In the genomic region with DNA sequence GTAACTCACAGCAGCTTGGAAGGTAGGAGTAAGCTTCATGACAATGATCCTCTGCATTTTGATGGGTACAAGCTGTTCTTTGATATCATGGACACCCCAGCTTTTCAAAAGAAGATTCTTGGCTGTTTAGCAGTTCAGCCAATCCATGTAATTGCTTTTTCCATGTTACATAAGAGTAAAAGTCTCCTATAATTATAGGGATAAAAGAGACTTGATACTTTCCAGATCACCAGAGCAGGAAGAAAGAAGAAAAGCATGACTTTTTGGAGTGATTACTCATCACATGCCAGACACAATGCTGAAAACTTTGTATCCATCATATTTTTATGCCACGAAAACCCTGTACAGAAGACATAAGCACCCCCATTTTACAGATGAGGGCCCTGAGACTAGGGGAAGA, we compare ENCODE assay signal across 12 cellular contexts.
DNase-seq lines count a peak whose midpoint lies in the region; ATAC-seq and TF ChIP-seq lines count a peak whose summit lies in the region.
"Had no signal": no experiment of that assay in that cellular context is flagged by ENCODE, and none has a peak within 500 bp of the region (broad histone marks: within the 10 kb centered on the region; RNA-seq: fewer than 3 reads in every experiment).

No MANE protein-coding gene starts in this region.

- no peaks in the 10 kb centered on the region for H3K9me2 ChIP-seq in SK-N-SH

- H3K79me2 ChIP-seq in SK-N-SH (ENCODE audit: insufficient read depth): no peaks in the 10 kb centered on the region

- CTCF ChIA-PET in SK-N-SH (lab: Yijun Ruan, JAX): no interaction called here

- H3K27ac ChIP-seq in SK-N-SH (ENCODE audit: low read depth in 2 of 2, low read length in 1 of 2) (peak overlapping the region; percentile 79 to 88; a peak in 3 of 4 replicates), caudate nucleus (ENCODE audit: low read depth, low read length) (peak overlapping the region; percentile 80), temporal lobe (ENCODE audit: low read depth, low read length) (peak overlapping the region; percentile 69)
- H3K27ac ChIP-seq: BLaER1 treated with 17β-estradiol and CSF1 and Interleukin-3, amounts not matched to agents 10 nM and 100 nM; GM23248 had no signal

- no peak for TF ChIP-seq CTCF in SK-N-SH (IDR thresholded peaks at IDR 0.05)

- no peaks in the 10 kb centered on the region for H3K27me3 ChIP-seq in SK-N-SH (ENCODE audit: insufficient read depth)
- H3K27me3 ChIP-seq: BLaER1 treated with 17β-estradiol and CSF1 and Interleukin-3, amounts not matched to agents 10 nM and 100 nM had no signal

- WGBS in SK-N-SH (ENCODE audit: low lambda C conversion rate): 10% methylated on average over 1 of the region's 1 CpG

- H3F3A ChIP-seq in SK-N-SH (replicated peaks; ENCODE audit: insufficient read depth): peaks cover 25% of the 10 kb centered on the region

- no peak for TF ChIP-seq RAD21 in SK-N-SH (IDR thresholded peaks at IDR 0.05; ENCODE audit: low read length)

- POLR2A ChIA-PET in SK-N-SH (lab: Yijun Ruan, JAX): no interaction called here

- no peaks in the 10 kb centered on the region for H4K20me1 ChIP-seq in SK-N-SH (ENCODE audit: insufficient read depth)
- H4K20me1 ChIP-seq: BLaER1 treated with 17β-estradiol and CSF1 and Interleukin-3, amounts not matched to agents 10 nM and 100 nM had no signal

- no peak for ATAC-seq in GM18517 (IDR thresholded peaks at IDR 0.05; ENCODE audit: unreplicated experiment)
- ATAC-seq: HCT116 had no signal

- DNase-seq in SK-N-SH (no peak), caudate nucleus (lab: John Stamatoyannopoulos, UW) (peak in 2 of 61 donors; percentile 3 to 13), kidney tubule cell (ENCODE audit: low spot score) (peak; percentile 35), activated T-cell treated with anti-CD3 and anti-CD28 coated beads for 4 hours (no peak), cerebellar nuclear complex (lab: John Stamatoyannopoulos, UW) (no peak)
- DNase-seq: ACHN; CD4-positive, CD25-positive, alpha-beta regulatory T cell; GM23248 had no signal

- no peak overlapping the region for H2AFZ ChIP-seq in SK-N-SH (ENCODE audit: low read depth)
- H2AFZ ChIP-seq: GM23248 had no signal

- peaks cover 0 to 21% of the 10 kb centered on the region in 2 experiments for H3K4me1 ChIP-seq in SK-N-SH (ENCODE audit: control insufficient read depth in 1 of 2, insufficient read depth in 2 of 2, low read depth in 1 of 2, low read length in 1 of 2)
- H3K4me1 ChIP-seq: BLaER1 treated with 17β-estradiol and CSF1 and Interleukin-3, amounts not matched to agents 10 nM and 100 nM had no signal

- H3K4me3 ChIP-seq in SK-N-SH (ENCODE audit: low read depth in 2 of 2, low read length in 1 of 2): no peak overlapping the region
- H3K4me3 ChIP-seq: BLaER1 treated with 17β-estradiol and CSF1 and Interleukin-3, amounts not matched to agents 10 nM and 100 nM; GM23248 had no signal

- TF ChIP-seq EP300 in SK-N-SH (IDR thresholded peaks at IDR 0.05; ENCODE audit: borderline replicate concordance in 1 of 2, low read depth in 1 of 2, low read length in 1 of 2): peak; percentile 69 to 96

- no peak overlapping the region for H3K9ac ChIP-seq in SK-N-SH
- H3K9ac ChIP-seq: BLaER1 treated with 17β-estradiol and CSF1 and Interleukin-3, amounts not matched to agents 10 nM and 100 nM; GM23248 had no signal

- no peaks in the 10 kb centered on the region; the same call in 1 of the 2 replicates for H3K9me3 ChIP-seq in SK-N-SH

- H3K36me3 ChIP-seq in SK-N-SH (replicated peaks in 1 of 2; ENCODE audit: control insufficient read depth in 1 of 2, insufficient read depth in 2 of 2, low read length in 1 of 2): no peaks in the 10 kb centered on the region
- H3K36me3 ChIP-seq: BLaER1 treated with 17β-estradiol and CSF1 and Interleukin-3, amounts not matched to agents 10 nM and 100 nM had no signal

- H3K4me2 ChIP-seq in SK-N-SH: no peak overlapping the region; the same call in 1 of the 2 replicates
- H3K4me2 ChIP-seq: BLaER1 treated with 17β-estradiol and CSF1 and Interleukin-3, amounts not matched to agents 10 nM and 100 nM had no signal

TF ChIP-seq in SK-N-SH, 30 proteins besides CTCF, POLR2A, EP300 and RAD21 (continues in another document):
- TF ChIP-seq MXI1 (IDR thresholded peaks at IDR 0.05; ENCODE audit: low read depth, low read length) (no peak), TAF1 (IDR thresholded peaks at IDR 0.05; ENCODE audit: borderline replicate concordance, low read depth, low read length) (no peak), GATA2 (CRISPR knock-in tag; IDR thresholded peaks at IDR 0.05) (no peak), SIN3A (IDR thresholded peaks at IDR 0.05; ENCODE audit: borderline replicate concordance, low read depth, low read length) (no peak), TEAD4 (IDR thresholded peaks at IDR 0.05; ENCODE audit: borderline replicate concordance, insufficient read depth) (peak; percentile 84), POLR2AphosphoS5 (IDR thresholded peaks at IDR 0.05; ENCODE audit: low read depth, low read length) (peak; percentile 84), FOXJ3 (CRISPR knock-in tag; IDR thresholded peaks at IDR 0.05) (no peak), PBX3 (IDR thresholded peaks at IDR 0.05) (peak; percentile 98), FOSL2 (IDR thresholded peaks at IDR 0.05; ENCODE audit: borderline replicate concordance, low read depth) (peak; percentile 74; the same call in 1 of the 2 replicates), RCOR1 (IDR thresholded peaks at IDR 0.05; ENCODE audit: low read length) (no peak), FOXM1 (IDR thresholded peaks at IDR 0.05; ENCODE audit: low read depth) (peak; percentile 83), REST (IDR thresholded peaks at IDR 0.05; ENCODE audit: low read depth, low read length) (no peak), JUND (IDR thresholded peaks at IDR 0.05) (peak; percentile 93), ELF1 (IDR thresholded peaks at IDR 0.05) (no peak), TCF12 (IDR thresholded peaks at IDR 0.05) (peak; percentile 99), NFIC (IDR thresholded peaks at IDR 0.05; ENCODE audit: borderline replicate concordance) (peak; percentile 71), RFX5 (IDR thresholded peaks at IDR 0.05; ENCODE audit: low read length) (no peak), MAX (IDR thresholded peaks at IDR 0.05; ENCODE audit: low read depth) (peak; percentile 58; the same call in 1 of the 2 replicates), MEF2A (IDR thresholded peaks at IDR 0.05; ENCODE audit: borderline replicate concordance, low read depth) (peak; percentile 58; the same call in 1 of the 2 replicates)
- TF ChIP-seq, protein P1, sequence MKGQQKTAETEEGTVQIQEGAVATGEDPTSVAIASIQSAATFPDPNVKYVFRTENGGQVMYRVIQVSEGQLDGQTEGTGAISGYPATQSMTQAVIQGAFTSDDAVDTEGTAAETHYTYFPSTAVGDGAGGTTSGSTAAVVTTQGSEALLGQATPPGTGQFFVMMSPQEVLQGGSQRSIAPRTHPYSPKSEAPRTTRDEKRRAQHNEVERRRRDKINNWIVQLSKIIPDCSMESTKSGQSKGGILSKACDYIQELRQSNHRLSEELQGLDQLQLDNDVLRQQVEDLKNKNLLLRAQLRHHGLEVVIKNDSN (IDR thresholded peaks at IDR 0.05; ENCODE audit: borderline replicate concordance, low read depth): no peak
